In genomic region chr18:9838144-9838877, GRCh38 we compare ENCODE assay signal across 10 cellular contexts. TPM values are rescaled to one million over a fixed set of nuclear protein-coding genes. Genes with fewer than 3 reads are reported as not detected.
A peak's percentile ranks its signal among the peaks of the same experiment; 100 is the strongest.
DNase-seq lines count a peak whose midpoint lies in the region; ATAC-seq and TF ChIP-seq lines count a peak whose summit lies in the region.
"Had no signal": no experiment of that assay in that cellular context is flagged by ENCODE, and none has a peak within 500 bp of the region (broad histone marks: within the 10 kb centered on the region; RNA-seq: fewer than 3 reads in every experiment).

No MANE protein-coding gene starts in this region.

- H3K4me3 ChIP-seq in HCT116 (replicated peaks in 1 of 2; ENCODE audit: low read depth in 1 of 2, low read length in 2 of 2), result peak overlapping the region in 1 of 2 experiments; percentile 8; a peak in 1 of 4 replicates
- no peak overlapping the region for H3K4me3 ChIP-seq in rectal smooth muscle tissue (ENCODE audit: low read length)

- no peak overlapping the region for H2AFZ ChIP-seq in HCT116 (ENCODE audit: low read depth, low read length, poor library complexity, severe bottlenecking)

- H4K20me1 ChIP-seq in HCT116 (ENCODE audit: insufficient read depth), result no peaks in the 10 kb centered on the region

- no peaks in the 10 kb centered on the region for H3K9me3 ChIP-seq in HCT116 (ENCODE audit: control insufficient read depth in 1 of 2, insufficient read depth in 1 of 2, low read depth in 1 of 2, low read length in 2 of 2)

- no TSS peak for BruUV-seq in HCT116 (replicated peaks; lab: Mats Ljungman, UMichigan)

- CTCF ChIA-PET in HCT116 (lab: Charles Lee), result no interaction called here

- peak; percentile 87 for ATAC-seq in HCT116
- peak; percentile 92 for ATAC-seq in left ventricle myocardium superior
- ATAC-seq in GM21360 (IDR thresholded peaks at IDR 0.05; ENCODE audit: unreplicated experiment), result no peak
- no peak for ATAC-seq in HG03342 (IDR thresholded peaks at IDR 0.05; ENCODE audit: unreplicated experiment)
- no peak for ATAC-seq in HG03520 (IDR thresholded peaks at IDR 0.05; ENCODE audit: unreplicated experiment)

- TF ChIP-seq POLR2A in HCT116 (IDR thresholded peaks at IDR 0.05; ENCODE audit: borderline replicate concordance, extremely low read depth, insufficient read depth, insufficient read length), result no peak

- H3K36me3 ChIP-seq in HCT116 (ENCODE audit: control insufficient read depth in 1 of 2, insufficient read depth in 2 of 2, low read length in 2 of 2) (no peaks in the 10 kb centered on the region), rectal smooth muscle tissue (ENCODE audit: control insufficient read depth, insufficient read depth, low read length) (no peaks in the 10 kb centered on the region)

- intact Hi-C loops in HCT116 (cut with micrococcal nuclease) (no loop called here), left ventricle myocardium superior (cut with micrococcal nuclease) (no loop called here)

- H3K9ac ChIP-seq in HCT116 (ENCODE audit: low read length) (peak overlapping the region; percentile 22), rectal smooth muscle tissue (ENCODE audit: low read length) (no peak overlapping the region)
- H3K9ac ChIP-seq: KMS-11 had no signal

- POLR2A ChIA-PET in HCT116 (lab: Charles Lee), result interaction anchor here (1.2 kb wide), 1 partner anchor 10 kb away, joined by 5 read pairs; no protein-coding TSS in a partner anchor

- DNase-seq in HCT116 (ENCODE audit: low read depth, low spot score), result peak; percentile 56
- DNase-seq in NCI-H774 (lab: John Stamatoyannopoulos, UW), result peak; percentile 54
- DNase-seq in left ventricle myocardium superior, result peak; percentile 58
- no peak for DNase-seq in C1 segment of cervical spinal cord (lab: John Stamatoyannopoulos, UW)

- H3K27ac ChIP-seq in HCT116 (ENCODE audit: low read depth, low read length) (peak overlapping the region; percentile 46), rectal smooth muscle tissue (ENCODE audit: low read depth, low read length) (peak overlapping the region; percentile 68)
- H3K27ac ChIP-seq: KMS-11 had no signal

- RAD21 ChIA-PET in HCT116 (lab: Charles Lee; ENCODE audit: low non-redundant PET in 1 of 2, low total read pairs in 2 of 2, uncharacterized antibody in 2 of 2, unreplicated experiment in 2 of 2), result no interaction called here

- no peaks in the 10 kb centered on the region for H3K9me2 ChIP-seq in HCT116 (ENCODE audit: insufficient read depth)

- no peak for TF ChIP-seq CTCF in HCT116 (IDR thresholded peaks at IDR 0.05 in 2 of 3, conservative IDR thresholded peaks at IDR 0.05 in 1 of 3; ENCODE audit: borderline replicate concordance in 1 of 3, insufficient read depth in 1 of 3, low read depth in 2 of 3, low read length in 2 of 3)

- peak overlapping the region; percentile 55 for H3K4me2 ChIP-seq in HCT116 (ENCODE audit: low read length)
- H3K4me2 ChIP-seq: KMS-11 had no signal

- H3K4me1 ChIP-seq in HCT116 (ENCODE audit: control insufficient read depth in 1 of 2, insufficient read depth in 2 of 2, low read length in 2 of 2) (peaks cover 33 to 34% of the 10 kb centered on the region in 2 experiments), rectal smooth muscle tissue (ENCODE audit: control insufficient read depth, insufficient read depth, low read length) (peaks cover 21% of the 10 kb centered on the region)

- H3K27me3 ChIP-seq in HCT116 (ENCODE audit: insufficient read depth, low read length), result no peaks in the 10 kb centered on the region
- no peaks in the 10 kb centered on the region for H3K27me3 ChIP-seq in rectal smooth muscle tissue (ENCODE audit: control insufficient read depth, insufficient read depth, low read length)

- H3K79me2 ChIP-seq in HCT116 (ENCODE audit: insufficient read depth, low read length), result no peaks in the 10 kb centered on the region

- TF ChIP-seq RAD21 in HCT116 (IDR thresholded peaks at IDR 0.05; ENCODE audit: low read depth), result no peak

TF ChIP-seq in HCT116, 20 proteins besides CTCF, POLR2A, EP300 and RAD21:
- TF ChIP-seq TCF7L2 (IDR thresholded peaks at IDR 0.05; ENCODE audit: borderline replicate concordance, extremely low read depth, insufficient read depth, insufficient read length) (peak; percentile 73), CEBPB (IDR thresholded peaks at IDR 0.05; ENCODE audit: low read depth) (no peak)

RNA-seq across cellular contexts. Expression of gene TXNDC2, which starts 47.5 kb away (rescaled TPM):
- total RNA-seq in HCT116 (2021; ENCODE audit: unreplicated experiment), result 0.12 TPM
- polyA plus RNA-seq in HCT116 (2012), result 0.03 and 0.05 TPM in 2 replicates
- not detected for total RNA-seq in left ventricle myocardium superior
- total RNA-seq: urinary bladder had no signal

Comparison
In these comparisons a context has a peak if more than half of its experiments do, and no peak if none do; other contexts are left out.
1. ATAC-seq: peak in HCT116 (single experiment) and left ventricle myocardium superior (single experiment); none in GM21360 (single experiment), HG03342 (single experiment) and HG03520 (single experiment).
2. DNase-seq: peak in HCT116 (single experiment), NCI-H774 (single experiment) and left ventricle myocardium superior (single experiment); none in C1 segment of cervical spinal cord (0 of 14).